ENCODE assay signal across 8 cellular contexts in the genomic region with DNA sequence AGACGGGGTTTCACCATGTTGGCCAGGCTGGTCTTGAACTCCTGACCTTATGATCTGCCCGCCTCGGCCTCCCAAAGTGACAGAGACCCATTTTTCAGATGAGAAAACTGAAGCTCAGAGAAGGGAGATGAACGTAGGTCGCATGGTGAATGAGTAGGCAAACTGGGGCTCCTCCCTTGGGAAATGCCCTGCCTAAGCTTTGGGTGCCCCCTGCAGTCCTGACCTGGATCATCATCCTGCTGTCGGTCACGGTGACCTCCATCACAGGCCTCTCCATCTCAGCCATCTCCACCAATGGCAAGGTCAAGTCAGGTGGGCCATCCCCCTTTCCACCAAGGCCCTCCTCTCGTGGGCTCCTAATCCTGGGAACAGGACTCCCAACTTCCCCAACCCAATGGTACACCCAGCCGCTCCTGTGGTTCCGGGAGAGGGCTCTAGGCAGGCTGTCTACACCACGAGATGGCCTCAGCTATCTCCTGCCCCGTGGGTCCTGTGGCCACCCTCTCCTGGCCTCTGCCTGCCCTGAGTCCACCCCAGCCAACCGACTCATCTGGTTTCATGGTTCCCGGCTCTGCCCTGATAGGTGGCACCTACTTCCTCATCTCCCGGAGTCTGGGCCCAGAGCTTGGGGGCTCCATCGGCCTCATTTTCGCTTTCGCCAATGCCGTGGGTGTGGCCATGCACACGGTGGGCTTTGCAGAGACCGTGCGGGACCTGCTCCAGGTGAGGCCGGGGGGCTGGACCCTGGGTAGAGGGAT. TPM values are rescaled to one million over a fixed set of nuclear protein-coding genes. Genes with fewer than 3 reads are reported as not detected.
DNase-seq lines count a peak whose midpoint lies in the region; ATAC-seq and TF ChIP-seq lines count a peak whose summit lies in the region.

No MANE protein-coding gene starts in this region.

- CTCF ChIA-PET in Calu3 (lab: Charles Lee) (interaction anchor here (0.6 to 1.2 kb wide), 2 partner anchors 14 to 27 kb away, joined by 3 read pairs; no protein-coding TSS in a partner anchor), activated B cell treated with CpG ODN at 0.5 μM for 24 hours (lab: Charles Lee) (interaction anchor here (0.8 to 5.8 kb wide), 8 partner anchors 19 to 82 kb away, joined by 3 to 57 read pairs (median 4); no protein-coding TSS in a partner anchor)

- no TSS peak for BruUV-seq in Calu3 (replicated peaks; lab: Mats Ljungman, UMichigan)

- peak; percentile 31 for ATAC-seq in HG03432 (IDR thresholded peaks at IDR 0.05; ENCODE audit: unreplicated experiment)
- peak; percentile 49 for ATAC-seq in activated B cell treated with CpG ODN at 0.5 μM for 24 hours (ENCODE audit: low read depth)
- peak; percentile 51 to 58 for ATAC-seq in lower lobe of right lung
- ATAC-seq in GM19467 (IDR thresholded peaks at IDR 0.05; ENCODE audit: unreplicated experiment), result no peak
- no peak for ATAC-seq in GM18907 (IDR thresholded peaks at IDR 0.05; ENCODE audit: unreplicated experiment)

- no peak overlapping the region for H3K27ac Mint-ChIP-seq in Calu3 (ENCODE audit: unreplicated experiment)
- peak overlapping the region; percentile 85 for H3K27ac Mint-ChIP-seq in activated B cell treated with CpG ODN at 0.5 μM for 24 hours
- no peak overlapping the region for H3K27ac Mint-ChIP-seq in osteocyte (ENCODE audit: unreplicated experiment)

- no peaks in the 10 kb centered on the region for H3K36me3 ChIP-seq in lower lobe of right lung

- no peak overlapping the region for H3K4me3 ChIP-seq in lower lobe of right lung

- H3K4me1 ChIP-seq in lower lobe of right lung, result peaks cover 7% of the 10 kb centered on the region

- no peaks in the 10 kb centered on the region for H3K27me3 ChIP-seq in lower lobe of right lung (ENCODE audit: low read depth)

- intact Hi-C loops in Calu3 (cut with micrococcal nuclease; ENCODE audit: unreplicated experiment) (loop anchor here (2.0 to 10.0 kb wide), 3 partner anchors 65 to 298 kb away; partner anchors contain the start of gene HERPUD1), activated B cell treated with CpG ODN at 0.5 μM for 24 hours (cut with micrococcal nuclease) (loop anchor here (2.0 kb wide), 1 partner anchor 47 kb away; no protein-coding TSS in a partner anchor), lower lobe of right lung (cut with DNase I) (no loop called here)

- H3K27me3 Mint-ChIP-seq in Calu3 (ENCODE audit: unreplicated experiment) (no peaks in the 10 kb centered on the region), activated B cell treated with CpG ODN at 0.5 μM for 24 hours (no peaks in the 10 kb centered on the region), osteocyte (ENCODE audit: unreplicated experiment) (no peaks in the 10 kb centered on the region)

- TF ChIP-seq CTCF in Calu3 (IDR thresholded peaks at IDR 0.05; ENCODE audit: unreplicated experiment) (no peak), activated B cell treated with CpG ODN at 0.5 μM for 24 hours (IDR thresholded peaks at IDR 0.05) (no peak), lower lobe of right lung (IDR thresholded peaks at IDR 0.05) (peak; percentile 30), osteocyte (IDR thresholded peaks at IDR 0.05) (no peak)

- H3K9me3 ChIP-seq in lower lobe of right lung, result no peaks in the 10 kb centered on the region

- DNase-seq in Calu3 (peak; percentile 30), activated B cell treated with CpG ODN at 0.5 μM for 24 hours (peak; percentile 41), lower lobe of right lung (peak; percentile 59), osteocyte (ENCODE audit: extremely low spot score, unreplicated experiment) (no peak), OCI-M2 (lab: John Stamatoyannopoulos, UW; ENCODE audit: unreplicated experiment) (no peak)

- H3K9me3 Mint-ChIP-seq in Calu3 (ENCODE audit: low read depth, unreplicated experiment) (no peaks in the 10 kb centered on the region), activated B cell treated with CpG ODN at 0.5 μM for 24 hours (no peaks in the 10 kb centered on the region), osteocyte (ENCODE audit: unreplicated experiment) (no peaks in the 10 kb centered on the region)

- H3K4me1 Mint-ChIP-seq in Calu3 (ENCODE audit: low read depth, unreplicated experiment), result no peaks in the 10 kb centered on the region
- peaks cover 39% of the 10 kb centered on the region for H3K4me1 Mint-ChIP-seq in activated B cell treated with CpG ODN at 0.5 μM for 24 hours
- peaks cover 16% of the 10 kb centered on the region for H3K4me1 Mint-ChIP-seq in osteocyte (ENCODE audit: unreplicated experiment)

- POLR2A ChIA-PET in activated B cell treated with CpG ODN at 0.5 μM for 24 hours (lab: Charles Lee), result interaction anchor here (0.6 to 15.6 kb wide), 11 partner anchors 9 to 187 kb away, joined by 3 to 444 read pairs (median 4); partner anchors contain the start of genes HERPUD1 and MT1X

- no peak overlapping the region for H3K27ac ChIP-seq in lower lobe of right lung

- H3K4me3 Mint-ChIP-seq in Calu3 (ENCODE audit: low read depth, unreplicated experiment), result no peak overlapping the region
- peak overlapping the region; percentile 78 for H3K4me3 Mint-ChIP-seq in activated B cell treated with CpG ODN at 0.5 μM for 24 hours
- no peak overlapping the region for H3K4me3 Mint-ChIP-seq in osteocyte (ENCODE audit: unreplicated experiment)

- H3K36me3 Mint-ChIP-seq in Calu3 (ENCODE audit: insufficient read depth, unreplicated experiment) (no peaks in the 10 kb centered on the region), activated B cell treated with CpG ODN at 0.5 μM for 24 hours (ENCODE audit: low read depth) (no peaks in the 10 kb centered on the region), osteocyte (ENCODE audit: unreplicated experiment) (no peaks in the 10 kb centered on the region)

RNA-seq across cellular contexts. Expression of gene SLC12A3, which starts 4.7 kb away (rescaled TPM):
- total RNA-seq in Calu3 (2022), result not detected in 2 replicates
- 3.8 and 5.0 TPM in 2 replicates for total RNA-seq in activated B cell treated with CpG ODN at 0.5 μM for 24 hours
- total RNA-seq in lower lobe of right lung, result not detected
- not detected in 2 replicates for total RNA-seq in osteocyte

Comparison
In these comparisons a context has a peak if more than half of its experiments do, and no peak if none do; other contexts are left out.
1. DNase-seq: peak in Calu3 (single experiment), activated B cell treated with CpG ODN at 0.5 μM for 24 hours (single experiment) and lower lobe of right lung (single experiment); none in osteocyte (single experiment) and OCI-M2 (single experiment).
2. ATAC-seq: peak in HG03432 (single experiment), activated B cell treated with CpG ODN at 0.5 μM for 24 hours (single experiment) and lower lobe of right lung (2 of 2); none in GM19467 (single experiment) and GM18907 (single experiment).